13 cellular contexts compared by ENCODE assay signal in genomic region chr9:12933957-12934356, GRCh38.
DNase-seq lines count a peak whose midpoint lies in the region; ATAC-seq, FAIRE-seq and TF ChIP-seq lines count a peak whose summit lies in the region.
"Had no signal": no experiment of that assay in that cellular context is flagged by ENCODE, and none has a peak within 500 bp of the region (broad histone marks: within the 10 kb centered on the region; RNA-seq: fewer than 3 reads in every experiment).

No MANE protein-coding gene starts in this region.

- TF ChIP-seq CTCF in RWPE1 (conservative IDR thresholded peaks at IDR 0.05; ENCODE audit: low read depth): no peak
- TF ChIP-seq CTCF in brain microvascular endothelial cell (IDR thresholded peaks at IDR 0.05; ENCODE audit: low read depth, low read length, missing control alignments): no peak
- TF ChIP-seq CTCF in upper lobe of left lung (IDR thresholded peaks at IDR 0.05): no peak

- no peaks in the 10 kb centered on the region for H3K4me1 ChIP-seq in upper lobe of left lung

- CTCF ChIA-PET in RWPE1 (lab: Yijun Ruan, JAX): no interaction called here

- DNase-seq in H54 (ENCODE audit: insufficient read length, low spot score) (peak; percentile 7), RWPE1 (ENCODE audit: low spot score) (peak; percentile 26), fibroblast of peridontal ligament (ENCODE audit: extremely low read depth) (peak; percentile 62), sciatic nerve (ENCODE audit: low spot score) (no peak), brain microvascular endothelial cell (no peak), upper lobe of left lung (no peak)
- no peak for DNase-seq in activated naive CD4-positive, alpha-beta T cell (lab: John Stamatoyannopoulos, UW)
- DNase-seq: activated T-cell treated with anti-CD3 and anti-CD28 coated beads for 4 hours; effector CD4-positive, alpha-beta T cell; NCI-H2171 treated with DMSO at 0.1 percent for 48 hours had no signal

- peak; percentile 93 for FAIRE-seq in H54 (lab: Jason Lieb, UNC)
- FAIRE-seq: GM12878 had no signal

- H3K4me3 ChIP-seq in brain microvascular endothelial cell (ENCODE audit: low read depth, low read length): no peak overlapping the region
- no peak overlapping the region for H3K4me3 ChIP-seq in upper lobe of left lung
- H3K4me3 ChIP-seq: GM12878 had no signal

- H3K27ac ChIP-seq in RWPE1 (no peak overlapping the region), brain microvascular endothelial cell (no peak overlapping the region), upper lobe of left lung (no peak overlapping the region)
- H3K27ac ChIP-seq: KMS-11 had no signal

- POLR2A ChIA-PET in RWPE1 (lab: Yijun Ruan, JAX; ENCODE audit: low non-redundant PET): no interaction called here

- peak; percentile 28 for ATAC-seq in sciatic nerve
- no peak for ATAC-seq in HG03280 (IDR thresholded peaks at IDR 0.05; ENCODE audit: unreplicated experiment)
- no peak for ATAC-seq in upper lobe of left lung (ENCODE audit: low FRiP score in 2 of 2)
- ATAC-seq: GM12878 had no signal

- TF ChIP-seq POLR2A in H54 (IDR thresholded peaks at IDR 0.05; ENCODE audit: low read depth, low read length) (no peak), upper lobe of left lung (IDR thresholded peaks at IDR 0.05) (no peak)

- H3K36me3 ChIP-seq in brain microvascular endothelial cell (replicated peaks): no peaks in the 10 kb centered on the region
- no peaks in the 10 kb centered on the region for H3K36me3 ChIP-seq in upper lobe of left lung

- no peaks in the 10 kb centered on the region for H3K27me3 ChIP-seq in brain microvascular endothelial cell (replicated peaks)
- H3K27me3 ChIP-seq in upper lobe of left lung: no peaks in the 10 kb centered on the region

- in situ Hi-C loops in brain microvascular endothelial cell (cut with HindIII; ENCODE audit: low pct_ligation_motif_present, low sequenced_read_pairs): no loop called here

- 49 to 59% methylated on average over 2 of the region's 2 CpGs for WGBS in upper lobe of left lung, 2 donors

- TF ChIP-seq EP300 in upper lobe of left lung (IDR thresholded peaks at IDR 0.05): no peak

- intact Hi-C loops in sciatic nerve (cut with DNase I): no loop called here

- H3K9me3 ChIP-seq in upper lobe of left lung: no peaks in the 10 kb centered on the region

Comparison
In these comparisons a context has a peak if more than half of its experiments do, and no peak if none do; other contexts are left out.
1. DNase-seq: peak in H54 (single experiment), RWPE1 (single experiment) and fibroblast of peridontal ligament (single experiment); none in sciatic nerve (single experiment), brain microvascular endothelial cell (single experiment), upper lobe of left lung (0 of 2) and activated naive CD4-positive, alpha-beta T cell (0 of 4).